ENCODE assay signal across 1 cellular context in the genomic region with DNA sequence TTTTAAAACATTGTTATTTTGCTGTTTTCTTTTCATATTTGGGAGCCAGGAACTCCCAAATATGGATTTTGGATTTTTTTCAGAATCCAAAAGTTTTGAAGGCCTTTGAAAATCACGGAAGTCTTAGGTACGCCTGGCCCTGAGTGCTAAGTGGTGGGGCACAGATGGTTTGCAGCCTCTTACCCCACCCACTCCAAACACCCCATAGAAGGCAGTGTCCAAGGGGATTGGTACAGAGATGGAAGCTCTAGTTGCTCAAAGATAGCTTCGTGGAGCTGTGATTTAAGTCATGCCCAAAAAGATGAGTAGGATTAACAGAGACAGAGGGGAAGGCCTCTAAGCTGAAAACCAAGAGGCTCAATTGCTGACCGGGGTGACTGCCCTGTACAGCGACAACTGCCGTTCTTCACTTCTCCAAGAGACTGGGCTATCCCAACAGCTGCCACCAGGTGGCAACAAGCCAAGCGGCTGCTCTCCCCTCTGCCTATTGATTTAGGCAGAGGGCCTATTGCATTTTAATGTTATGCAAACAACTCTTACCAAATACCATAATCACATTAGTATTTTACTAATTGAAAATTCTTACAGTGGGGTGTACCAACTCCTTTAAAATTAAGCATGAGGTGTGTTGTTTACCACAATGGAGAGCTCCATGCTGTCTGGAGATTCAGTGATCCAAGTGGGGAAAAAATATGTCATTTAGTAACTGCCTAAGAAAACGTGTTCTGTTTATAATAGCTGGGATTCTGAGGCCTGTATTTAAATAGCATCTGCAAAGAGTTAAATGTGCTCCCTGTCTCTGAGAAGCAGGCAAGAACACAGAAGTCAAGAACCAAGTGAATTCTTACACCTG.
TF ChIP-seq lines count a peak whose summit lies in the region.

No MANE protein-coding gene starts in this region.

TF ChIP-seq in WTC11, 78 proteins besides CTCF, POLR2A, EP300 and RAD21 (continued from another document):
- TF ChIP-seq, protein P1, sequence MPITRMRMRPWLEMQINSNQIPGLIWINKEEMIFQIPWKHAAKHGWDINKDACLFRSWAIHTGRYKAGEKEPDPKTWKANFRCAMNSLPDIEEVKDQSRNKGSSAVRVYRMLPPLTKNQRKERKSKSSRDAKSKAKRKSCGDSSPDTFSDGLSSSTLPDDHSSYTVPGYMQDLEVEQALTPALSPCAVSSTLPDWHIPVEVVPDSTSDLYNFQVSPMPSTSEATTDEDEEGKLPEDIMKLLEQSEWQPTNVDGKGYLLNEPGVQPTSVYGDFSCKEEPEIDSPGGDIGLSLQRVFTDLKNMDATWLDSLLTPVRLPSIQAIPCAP (CRISPR knock-in tag; IDR thresholded peaks at IDR 0.05), result no peak
- TF ChIP-seq CBFB (CRISPR knock-in tag; IDR thresholded peaks at IDR 0.05; ENCODE audit: low read depth) (no peak), NR1H2 (CRISPR knock-in tag; IDR thresholded peaks at IDR 0.05) (no peak), JAZF1 (CRISPR knock-in tag; IDR thresholded peaks at IDR 0.05) (no peak), TEAD4 (CRISPR knock-in tag; IDR thresholded peaks at IDR 0.05) (no peak)
- TF ChIP-seq, protein P2, sequence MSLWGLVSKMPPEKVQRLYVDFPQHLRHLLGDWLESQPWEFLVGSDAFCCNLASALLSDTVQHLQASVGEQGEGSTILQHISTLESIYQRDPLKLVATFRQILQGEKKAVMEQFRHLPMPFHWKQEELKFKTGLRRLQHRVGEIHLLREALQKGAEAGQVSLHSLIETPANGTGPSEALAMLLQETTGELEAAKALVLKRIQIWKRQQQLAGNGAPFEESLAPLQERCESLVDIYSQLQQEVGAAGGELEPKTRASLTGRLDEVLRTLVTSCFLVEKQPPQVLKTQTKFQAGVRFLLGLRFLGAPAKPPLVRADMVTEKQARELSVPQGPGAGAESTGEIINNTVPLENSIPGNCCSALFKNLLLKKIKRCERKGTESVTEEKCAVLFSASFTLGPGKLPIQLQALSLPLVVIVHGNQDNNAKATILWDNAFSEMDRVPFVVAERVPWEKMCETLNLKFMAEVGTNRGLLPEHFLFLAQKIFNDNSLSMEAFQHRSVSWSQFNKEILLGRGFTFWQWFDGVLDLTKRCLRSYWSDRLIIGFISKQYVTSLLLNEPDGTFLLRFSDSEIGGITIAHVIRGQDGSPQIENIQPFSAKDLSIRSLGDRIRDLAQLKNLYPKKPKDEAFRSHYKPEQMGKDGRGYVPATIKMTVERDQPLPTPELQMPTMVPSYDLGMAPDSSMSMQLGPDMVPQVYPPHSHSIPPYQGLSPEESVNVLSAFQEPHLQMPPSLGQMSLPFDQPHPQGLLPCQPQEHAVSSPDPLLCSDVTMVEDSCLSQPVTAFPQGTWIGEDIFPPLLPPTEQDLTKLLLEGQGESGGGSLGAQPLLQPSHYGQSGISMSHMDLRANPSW (CRISPR knock-in tag; conservative IDR thresholded peaks at IDR 0.05; ENCODE audit: low read depth), result no peak
